In genomic region chr7:95342642-95343252, GRCh38 we compare ENCODE assay signal across 23 cellular contexts. TPM values are rescaled to one million over a fixed set of nuclear protein-coding genes. Genes with fewer than 3 reads are reported as not detected.
DNase-seq lines count a peak whose midpoint lies in the region; ATAC-seq, FAIRE-seq and TF ChIP-seq lines count a peak whose summit lies in the region.
"Had no signal": no experiment of that assay in that cellular context is flagged by ENCODE, and none has a peak within 500 bp of the region (broad histone marks: within the 10 kb centered on the region; RNA-seq: fewer than 3 reads in every experiment).

No MANE protein-coding gene starts in this region.

- no peak overlapping the region for H2BK5ac ChIP-seq in H1 (ENCODE audit: low read depth, low read length)

- H3K9ac ChIP-seq in H1 (replicated peaks in 1 of 4; ENCODE audit: extremely low read depth in 1 of 4, low read depth in 3 of 4, low read length in 3 of 4): no peak overlapping the region

- H3K23me2 ChIP-seq in H1 (ENCODE audit: low read depth, low read length): no peaks in the 10 kb centered on the region

- no peak overlapping the region for H4K5ac ChIP-seq in H1 (ENCODE audit: insufficient read length, low read depth, low read length)

- peak in 3 of 4 donors; percentile 12 to 35 (median 34) for ATAC-seq in right lobe of liver
- no peak for ATAC-seq in activated T-cell treated with anti-CD3 and anti-CD28 coated beads, Interleukin-2, amount 50 U/mL, for 72 hours (replicated peaks in 1 of 2)
- ATAC-seq: HCT116; left ventricle myocardium superior; Panc1; sciatic nerve; stimulated activated naive CD8-positive, alpha-beta T cell treated with anti-CD3 and anti-CD28 coated beads, Interleukin-15, Interleukin-2, amounts not matched to agents 100 U/mL and 50 U/mL, for 24 hours had no signal

- H3K27me3 Mint-ChIP-seq in HFFc6 (ENCODE audit: insufficient read depth): no peaks in the 10 kb centered on the region
- H3K27me3 Mint-ChIP-seq in activated T-cell treated with anti-CD3 and anti-CD28 coated beads, Interleukin-2, amount 50 U/mL, for 72 hours (ENCODE audit: low read depth): no peaks in the 10 kb centered on the region

- H2BK15ac ChIP-seq in H1 (ENCODE audit: low read length): no peak overlapping the region

- H3K4me2 ChIP-seq in H1 (ENCODE audit: insufficient read depth in 1 of 2, low read depth in 2 of 2, low read length in 2 of 2): peak overlapping the region in 1 of 2 experiments; percentile 35; a peak in 2 of 4 replicates

- FAIRE-seq in D721Med (lab: Jason Lieb, UNC) (no peak), H1 (lab: Jason Lieb, UNC) (peak; percentile 32)
- FAIRE-seq: endometrium had no signal

- 42% methylated on average over 3 of the region's 3 CpGs; no CpG with 5 or more reads in 1 of the 2 experiments for WGBS in H1 (ENCODE audit: extremely low coverage in 1 of 2, insufficient coverage in 1 of 2, insufficient read length in 1 of 2, insufficient replicate concordance in 2 of 2, low coverage in 1 of 2, low lambda C conversion rate in 2 of 2, missing lambda C conversion rate in 1 of 2), 2 experiments
- 81% methylated on average over 3 of the region's 3 CpGs for WGBS in right lobe of liver (ENCODE audit: insufficient coverage, low coverage, low lambda C conversion rate, missing lambda C conversion rate)

- TF ChIP-seq EP300 in H1 (IDR thresholded peaks at IDR 0.05; ENCODE audit: borderline replicate concordance in 1 of 2, low read depth in 2 of 2, low read length in 2 of 2): no peak

- H3K27me3 ChIP-seq in H1 (replicated peaks in 1 of 4; ENCODE audit: control insufficient read depth in 3 of 4, extremely low read depth in 1 of 4, insufficient read depth in 3 of 4, low read length in 3 of 4) (no peaks in the 10 kb centered on the region), right lobe of liver (no peaks in the 10 kb centered on the region)
- H3K27me3 ChIP-seq: transverse colon had no signal

- peak; percentile 36 to 50; a peak in 3 of 4 replicates for TF ChIP-seq RAD21 in H1 (IDR thresholded peaks at IDR 0.05 in 1 of 2, conservative IDR thresholded peaks at IDR 0.05 in 1 of 2; ENCODE audit: low read depth in 2 of 2, low read length in 2 of 2)

- no peak overlapping the region for H3K4me3 Mint-ChIP-seq in HFFc6
- H3K4me3 Mint-ChIP-seq in activated T-cell treated with anti-CD3 and anti-CD28 coated beads, Interleukin-2, amount 50 U/mL, for 72 hours: no peak overlapping the region
- H3K4me3 Mint-ChIP-seq: CD4-positive, alpha-beta T cell had no signal

- no peak overlapping the region for H2BK120ac ChIP-seq in H1 (replicated peaks; ENCODE audit: low read depth, low read length)

- no peak overlapping the region for H3K14ac ChIP-seq in H1 (ENCODE audit: insufficient read length)

- H3K23ac ChIP-seq in H1 (ENCODE audit: insufficient read length): no peak overlapping the region

- H3K79me2 ChIP-seq in H1 (ENCODE audit: control insufficient read depth in 1 of 2, insufficient read depth in 2 of 2, low read length in 2 of 2): no peaks in the 10 kb centered on the region

- H4K91ac ChIP-seq in H1 (replicated peaks; ENCODE audit: insufficient read length, low read length): no peak overlapping the region

- H3K9me3 Mint-ChIP-seq in HFFc6: peaks cover 5% of the 10 kb centered on the region; the same call in 1 of the 2 replicates
- H3K9me3 Mint-ChIP-seq in activated T-cell treated with anti-CD3 and anti-CD28 coated beads, Interleukin-2, amount 50 U/mL, for 72 hours: no peaks in the 10 kb centered on the region
- H3K9me3 Mint-ChIP-seq: CD4-positive, alpha-beta T cell had no signal

- no peaks in the 10 kb centered on the region for H4K20me1 ChIP-seq in H1 (replicated peaks in 1 of 2; ENCODE audit: control insufficient read depth in 1 of 2, insufficient read depth in 2 of 2, low read length in 2 of 2)

- POLR2A ChIA-PET in H1 (lab: Charles Lee; ENCODE audit: partially characterized antibody): no interaction called here

- no peak overlapping the region for H3K18ac ChIP-seq in H1 (ENCODE audit: extremely low read depth, low read length)

- H3K27ac ChIP-seq in H1 (ENCODE audit: low read depth, low read length): no peak overlapping the region
- H3K27ac ChIP-seq in right lobe of liver: no peak overlapping the region
- H3K27ac ChIP-seq: transverse colon had no signal

- no peaks in the 10 kb centered on the region for H3K36me3 Mint-ChIP-seq in HFFc6 (ENCODE audit: low read depth)
- no peaks in the 10 kb centered on the region for H3K36me3 Mint-ChIP-seq in activated T-cell treated with anti-CD3 and anti-CD28 coated beads, Interleukin-2, amount 50 U/mL, for 72 hours (ENCODE audit: insufficient read depth in 2 of 2)

- CTCF ChIA-PET in H1 (lab: Charles Lee; ENCODE audit: partially characterized antibody): interaction anchor here (1.1 to 1.7 kb wide), 6 partner anchors 9 to 139 kb away, joined by 3 to 5 read pairs (median 4); partner anchors contain the start of gene PON1

- no peak overlapping the region for H4K8ac ChIP-seq in H1 (ENCODE audit: extremely low read depth, insufficient read depth, low read length)

- H2BK12ac ChIP-seq in H1 (ENCODE audit: low read depth, low read length): no peak overlapping the region

- H3K4ac ChIP-seq in H1 (replicated peaks; ENCODE audit: insufficient read length, low read depth, low read length): no peak overlapping the region

- H3K56ac ChIP-seq in H1 (replicated peaks; ENCODE audit: insufficient read length, low read depth, low read length): no peak overlapping the region

- H3K4me3 ChIP-seq in H1 (ENCODE audit: extremely low read depth in 1 of 4, insufficient read depth in 2 of 4, low read depth in 3 of 4, low read length in 4 of 4): no peak overlapping the region
- H3K4me3 ChIP-seq in right lobe of liver: no peak overlapping the region
- H3K4me3 ChIP-seq: transverse colon had no signal

- no peaks in the 10 kb centered on the region for H3K9me3 ChIP-seq in H1 (ENCODE audit: insufficient read depth in 2 of 2, low read depth in 1 of 2, low read length in 1 of 2)
- no peaks in the 10 kb centered on the region for H3K9me3 ChIP-seq in right lobe of liver
- H3K9me3 ChIP-seq: transverse colon had no signal

- TF ChIP-seq POLR2A in H1 (IDR thresholded peaks at IDR 0.05; ENCODE audit: control extremely low read depth in 1 of 2, low read depth in 2 of 2, low read length in 2 of 2): no peak
- no peak for TF ChIP-seq POLR2A in right lobe of liver (IDR thresholded peaks at IDR 0.05)

- H3K4me1 Mint-ChIP-seq in HFFc6 (ENCODE audit: low read depth): no peaks in the 10 kb centered on the region
- no peaks in the 10 kb centered on the region for H3K4me1 Mint-ChIP-seq in activated T-cell treated with anti-CD3 and anti-CD28 coated beads, Interleukin-2, amount 50 U/mL, for 72 hours (ENCODE audit: low read depth)

- no peak overlapping the region for H2AK5ac ChIP-seq in H1 (ENCODE audit: low read depth, low read length)

- H3K4me1 ChIP-seq in H1 (replicated peaks in 1 of 4; ENCODE audit: control insufficient read depth in 3 of 4, insufficient read depth in 4 of 4, low read length in 3 of 4) (peaks cover 2 to 13% (median 6%) of the 10 kb centered on the region in 4 experiments; a peak in 5 of 7 replicates), right lobe of liver (no peaks in the 10 kb centered on the region)
- H3K4me1 ChIP-seq: transverse colon had no signal

- H2AFZ ChIP-seq in H1 (ENCODE audit: low read length): 0 out of 2 replicates have a peak overlapping the region, but pooled peaks have one; percentile 9

- peak overlapping the region; percentile 15; the same call in 1 of the 2 replicates for H2BK20ac ChIP-seq in H1 (ENCODE audit: low read length)

- DNase-seq in D721Med (ENCODE audit: insufficient read length, low spot score) (no peak), NCI-H69 (lab: John Stamatoyannopoulos, UW) (peak; percentile 43), H1 (ENCODE audit: low read depth in 1 of 2, low spot score in 2 of 2) (peak in 1 of 2 experiments; percentile 17), right lobe of liver (no peak), HFFc6 (no peak), hepatic stellate cell (ENCODE audit: low spot score) (no peak)
- no peak for DNase-seq in activated T-cell treated with anti-CD3 and anti-CD28 coated beads, Interleukin-2, amount 50 U/mL, for 72 hours
- no peak for DNase-seq in stimulated activated naive CD4-positive, alpha-beta T cell treated with Interleukin-2 at 50 U/mL for 16 hours (lab: John Stamatoyannopoulos, UW)
- DNase-seq: activated CD4-positive, alpha-beta T cell treated with anti-CD3 and anti-CD28 coated beads for 1 hour; CD4-positive, alpha-beta T cell; cerebellar nuclear complex; foreskin fibroblast; Karpas-422; left ventricle myocardium superior; NCI-H82; stimulated activated naive CD8-positive, alpha-beta T cell treated with anti-CD3 and anti-CD28 coated beads, Interleukin-15, Interleukin-2, amounts not matched to agents 100 U/mL and 50 U/mL, for 24 hours; T1000; transverse colon had no signal

- TF ChIP-seq CTCF in D721Med (IDR thresholded peaks at IDR 0.05; ENCODE audit: insufficient read depth, missing control alignments) (peak; percentile 4), H1 (IDR thresholded peaks at IDR 0.05; ENCODE audit: control extremely low read depth in 1 of 3, insufficient read depth in 1 of 3, low read depth in 1 of 3, low read length in 3 of 3) (peak in 2 of 3 experiments; percentile 12 to 25; a peak in 1 of 4 replicates), right lobe of liver (IDR thresholded peaks at IDR 0.05) (no peak), HFFc6 (IDR thresholded peaks at IDR 0.05) (no peak)

- no peak overlapping the region for H3K27ac Mint-ChIP-seq in HFFc6
- H3K27ac Mint-ChIP-seq in activated T-cell treated with anti-CD3 and anti-CD28 coated beads, Interleukin-2, amount 50 U/mL, for 72 hours: no peak overlapping the region
- H3K27ac Mint-ChIP-seq: CD4-positive, alpha-beta T cell had no signal

- no peaks in the 10 kb centered on the region for H3K79me1 ChIP-seq in H1 (ENCODE audit: low read depth, low read length)

- H3K36me3 ChIP-seq in H1 (ENCODE audit: control insufficient read depth in 2 of 4, insufficient read depth in 4 of 4, low read length in 3 of 4): no peaks in the 10 kb centered on the region
- no peaks in the 10 kb centered on the region for H3K36me3 ChIP-seq in right lobe of liver
- H3K36me3 ChIP-seq: transverse colon had no signal

- intact Hi-C loops in right lobe of liver (cut with DNase I): no loop called here

RNA-seq across cellular contexts. Expression of gene PON1, which starts 18.4 kb away (rescaled TPM):
- total RNA-seq in H1 (2021; fragmentation: NEBNext Ultra II Directional; extraction: Animal tissue kit (Norgen Biotek cat#: 25700)): not detected in 2 replicates
- not detected in 2 replicates for polyA plus RNA-seq in H1 (2011; rRNA removed)
- not detected for polyA plus RNA-seq in H1 (2011; cell fraction: cytosol; rRNA removed)
- polyA plus RNA-seq in H1 (2011; cell fraction: nucleus; rRNA removed): not detected
- 0.59 TPM in 1 of 4 replicates, not detected in the others for polyA plus RNA-seq in H1 (2012, experiment 1 of 2)
- polyA plus RNA-seq in H1 (2012, experiment 2 of 2): not detected
- not detected for polyA plus RNA-seq in H1 (2013, experiment 1 of 2)
- 0.07 TPM for polyA plus RNA-seq in H1 (2013, experiment 2 of 2)
- polyA minus RNA-seq in H1 (2011; rRNA and poly(A)+ RNA removed): 0.38 and 1.3 TPM in 2 replicates
- not detected for polyA minus RNA-seq in H1 (2011; cell fraction: cytosol; rRNA and poly(A)+ RNA removed)
- not detected for polyA minus RNA-seq in H1 (2011; cell fraction: nucleus; rRNA and poly(A)+ RNA removed)
- 100 to 1,000 TPM in 4 of 6 experiments, 10 to 100 TPM in 2; 85.3 to 677 (median 410) TPM for total RNA-seq in right lobe of liver
- not detected for total RNA-seq in HFFc6 (2021; fragmentation: NEBNext Ultra II Directional; extraction: Animal tissue kit (Norgen Biotek cat#: 25700))
- under 1 TPM in 1 of 2 donors, not detected in 1; 0.65 TPM for total RNA-seq in activated T-cell treated with anti-CD3 and anti-CD28 coated beads, Interleukin-2, amount 50 U/mL, for 72 hours
- total RNA-seq: CD4-positive, alpha-beta T cell; left ventricle myocardium superior; sciatic nerve had no signal
- polyA plus RNA-seq: AG04450 had no signal

RNA-seq across cellular contexts. Expression of gene PON3, which starts 53.4 kb away (rescaled TPM):
- total RNA-seq in H1 (2021; fragmentation: NEBNext Ultra II Directional; extraction: Animal tissue kit (Norgen Biotek cat#: 25700)): not detected in 2 replicates
- polyA plus RNA-seq in H1 (2011; rRNA removed): not detected in 2 replicates
- polyA plus RNA-seq in H1 (2011; cell fraction: cytosol; rRNA removed): not detected
- polyA plus RNA-seq in H1 (2011; cell fraction: nucleus; rRNA removed): 0.10 TPM
- polyA plus RNA-seq in H1 (2012, experiment 1 of 2): not detected in 4 replicates
- polyA plus RNA-seq in H1 (2012, experiment 2 of 2): not detected
- polyA plus RNA-seq in H1 (2013, experiment 1 of 2): 0.06 TPM
- polyA plus RNA-seq in H1 (2013, experiment 2 of 2): 0.17 TPM
- polyA minus RNA-seq in H1 (2011; rRNA and poly(A)+ RNA removed): not detected in 2 replicates
- polyA minus RNA-seq in H1 (2011; cell fraction: cytosol; rRNA and poly(A)+ RNA removed): not detected
- not detected for polyA minus RNA-seq in H1 (2011; cell fraction: nucleus; rRNA and poly(A)+ RNA removed)
- total RNA-seq in right lobe of liver: 100 to 1,000 TPM; 149 to 328 (median 193) TPM
- not detected for total RNA-seq in HFFc6 (2021; fragmentation: NEBNext Ultra II Directional; extraction: Animal tissue kit (Norgen Biotek cat#: 25700))
- total RNA-seq in activated T-cell treated with anti-CD3 and anti-CD28 coated beads, Interleukin-2, amount 50 U/mL, for 72 hours: under 1 TPM in 1 of 2 donors, not detected in 1; 0.31 TPM
- total RNA-seq: CD4-positive, alpha-beta T cell had no signal

Comparison
In these comparisons a context has a peak if more than half of its experiments do, and no peak if none do; other contexts are left out.
1. CTCF ChIP-seq: peak in D721Med (single experiment) and H1 (2 of 3); none in right lobe of liver (0 of 4) and HFFc6 (single experiment).
2. ATAC-seq: peak in right lobe of liver (3 of 4); none in activated T-cell treated with anti-CD3 and anti-CD28 coated beads, Interleukin-2, amount 50 U/mL, for 72 hours (0 of 2).
3. RNA of gene PON1, which starts 18.4 kb away (total RNA-seq): 85.3 to 677 TPM in right lobe of liver; 0.65 TPM in activated T-cell treated with anti-CD3 and anti-CD28 coated beads, Interleukin-2, amount 50 U/mL, for 72 hours, not detected in H1 and not detected in HFFc6; every median in the first group is over 10 times any median in the second.
4. RNA of gene PON3, which starts 53.4 kb away (total RNA-seq): 149 to 328 TPM in right lobe of liver; 0.31 TPM in activated T-cell treated with anti-CD3 and anti-CD28 coated beads, Interleukin-2, amount 50 U/mL, for 72 hours, not detected in H1 and not detected in HFFc6; every median in the first group is over 100 times any median in the second.